In the genomic region with DNA sequence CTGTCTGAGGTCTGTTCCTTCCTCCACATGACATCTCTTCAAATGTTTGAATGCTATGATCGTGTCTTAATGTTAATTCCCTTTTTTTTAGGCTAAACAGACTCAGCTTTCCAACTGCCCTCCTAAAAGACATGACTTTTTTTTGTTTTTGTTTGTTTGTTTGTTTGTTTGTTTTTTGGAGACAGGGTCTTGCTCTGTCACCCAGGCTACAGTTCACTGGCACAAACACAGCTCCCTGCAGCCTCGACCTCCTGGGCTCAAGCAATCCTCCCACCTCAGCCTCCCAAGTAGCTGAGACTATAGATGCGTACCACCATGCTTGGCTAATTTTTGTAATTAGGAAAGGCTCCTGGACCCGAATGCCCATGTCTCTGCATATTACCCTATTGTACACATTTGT, we compare ENCODE assay signal across 25 cellular contexts.
DNase-seq lines count a peak whose midpoint lies in the region; ATAC-seq, FAIRE-seq and TF ChIP-seq lines count a peak whose summit lies in the region.
"Had no signal": no experiment of that assay in that cellular context is flagged by ENCODE, and none has a peak within 500 bp of the region (broad histone marks: within the 10 kb centered on the region; RNA-seq: fewer than 3 reads in every experiment).

No MANE protein-coding gene starts in this region.

- no peak for FAIRE-seq in HepG2 (lab: Jason Lieb, UNC)
- FAIRE-seq: bronchial epithelial cell, endometrium, pancreas had no signal

- H3K9ac ChIP-seq in HepG2 (ENCODE audit: insufficient read depth, low read depth, low read length): peak overlapping the region; percentile 65; the same call in 1 of the 2 replicates
- H3K9ac ChIP-seq: BLaER1 treated with 17β-estradiol and CSF1 and Interleukin-3, amounts not matched to agents 10 nM and 100 nM had no signal

- H3K36me3 Mint-ChIP-seq in GM23338 (ENCODE audit: low read depth): peaks cover 5% of the 10 kb centered on the region; the same call in 2 of the 3 replicates
- H3K36me3 Mint-ChIP-seq in chondrocyte (ENCODE audit: low read depth): no peaks in the 10 kb centered on the region
- H3K36me3 Mint-ChIP-seq: activated CD4-positive, alpha-beta memory T cell treated with anti-CD3 and anti-CD28 coated beads for 36 hours; activated naive CD4-positive, alpha-beta T cell treated with anti-CD3 and anti-CD28 coated beads, Interleukin-2, amount 10 ng/mL, durations not matched to agents 7 days and 5 days; T-cell had no signal

- ATAC-seq in GM23338: no peak
- no peak for ATAC-seq in HepG2
- ATAC-seq: activated CD4-positive, CD25-positive, alpha-beta regulatory T cell treated with anti-CD3 and anti-CD28 coated beads, Interleukin-2, amount 50 U/mL, for 24 hours; Panc1; T-cell had no signal

- CTCF ChIA-PET in HepG2 (lab: Yijun Ruan, JAX; ENCODE audit: low intra/inter-chr PET ratio, low total read pairs): interaction anchor here (0.8 to 2.6 kb wide), 4 partner anchors 15 to 456 kb away, joined by 3 to 23 read pairs (median 10); no protein-coding TSS in a partner anchor

- no peaks in the 10 kb centered on the region; the same call in 1 of the 2 replicates for H3K9me2 ChIP-seq in GM23338 (ENCODE audit: insufficient read depth)

- H2AFZ ChIP-seq in GM23338 (no peak overlapping the region), HepG2 (ENCODE audit: low read length) (no peak overlapping the region)

- 95% methylated on average over 4 of the region's 4 CpGs for WGBS in HepG2 (ENCODE audit: low lambda C conversion rate)

- peaks cover 15% of the 10 kb centered on the region for H3K9me3 ChIP-seq in HepG2 (ENCODE audit: low read length)
- H3K9me3 ChIP-seq: pancreas, SJSA1, tibial artery had no signal

- H3K27me3 ChIP-seq in GM23338 (ENCODE audit: insufficient read depth): no peaks in the 10 kb centered on the region
- H3K27me3 ChIP-seq in HepG2 (ENCODE audit: control insufficient read depth in 1 of 2, insufficient read depth in 2 of 2, low read length in 2 of 2): no peaks in the 10 kb centered on the region
- H3K27me3 ChIP-seq: BLaER1 treated with 17β-estradiol and CSF1 and Interleukin-3, amounts not matched to agents 10 nM and 100 nM; pancreas; SJSA1; tibial artery had no signal

- TF ChIP-seq RAD21 in HepG2 (CRISPR knock-in tag; IDR thresholded peaks at IDR 0.05): no peak

- no peak for TF ChIP-seq CTCF in GM23338 (conservative IDR thresholded peaks at IDR 0.05; ENCODE audit: low read depth in 2 of 2)
- TF ChIP-seq CTCF in HepG2 (CRISPR knock-in tag; IDR thresholded peaks at IDR 0.05): no peak
- TF ChIP-seq CTCF in chondrocyte (IDR thresholded peaks at IDR 0.05): no peak

- peaks cover 12% of the 10 kb centered on the region for H3K9me3 Mint-ChIP-seq in GM23338
- peaks cover 7% of the 10 kb centered on the region for H3K9me3 Mint-ChIP-seq in chondrocyte (ENCODE audit: low read depth)
- H3K9me3 Mint-ChIP-seq: activated CD4-positive, alpha-beta memory T cell treated with anti-CD3 and anti-CD28 coated beads for 36 hours; activated naive CD4-positive, alpha-beta T cell treated with anti-CD3 and anti-CD28 coated beads, Interleukin-2, amount 10 ng/mL, durations not matched to agents 7 days and 5 days; T-cell had no signal

- H3K27me3 Mint-ChIP-seq in GM23338 (ENCODE audit: insufficient read depth, low read depth, poor library complexity): no peaks in the 10 kb centered on the region
- no peaks in the 10 kb centered on the region for H3K27me3 Mint-ChIP-seq in chondrocyte (ENCODE audit: low read depth)

- H3K4me1 Mint-ChIP-seq in GM23338: peaks cover 2% of the 10 kb centered on the region; the same call in 1 of the 3 replicates
- peaks cover 14% of the 10 kb centered on the region for H3K4me1 Mint-ChIP-seq in chondrocyte (ENCODE audit: low read depth)
- H3K4me1 Mint-ChIP-seq: activated naive CD4-positive, alpha-beta T cell treated with anti-CD3 and anti-CD28 coated beads, Interleukin-2, amount 10 ng/mL, durations not matched to agents 7 days and 5 days; T-cell had no signal

- H3K4me3 ChIP-seq in GM23338 (no peak overlapping the region), HepG2 (replicated peaks in 1 of 3; ENCODE audit: insufficient read depth in 1 of 3, low read depth in 2 of 3, low read length in 3 of 3) (peak overlapping the region in 1 of 3 experiments; percentile 58; a peak in 1 of 6 replicates)
- H3K4me3 ChIP-seq: BLaER1 treated with 17β-estradiol and CSF1 and Interleukin-3, amounts not matched to agents 10 nM and 100 nM; SJSA1; tibial artery had no signal

- no TSS peak for BruUV-seq in HepG2 (replicated peaks; lab: Mats Ljungman, UMichigan)

- TF ChIP-seq EP300 in HepG2 (IDR thresholded peaks at IDR 0.05; ENCODE audit: low read depth in 2 of 2, low read length in 2 of 2) (no peak), HepG2 (CRISPR knock-in tag; IDR thresholded peaks at IDR 0.05; ENCODE audit: borderline replicate concordance) (no peak)

- H3K27ac ChIP-seq in GM23338 (ENCODE audit: low read depth) (no peak overlapping the region), caudate nucleus (ENCODE audit: low read depth, low read length) (peak overlapping the region; percentile 96), HepG2 (ENCODE audit: extremely low read length, insufficient read depth, low read length) (peak overlapping the region; percentile 75), substantia nigra (ENCODE audit: low read depth, low read length, poor library complexity, severe bottlenecking) (peak overlapping the region; percentile 81)
- H3K27ac ChIP-seq: BLaER1 treated with 17β-estradiol and CSF1 and Interleukin-3, amounts not matched to agents 10 nM and 100 nM; SJSA1; tibial artery had no signal

- no peaks in the 10 kb centered on the region for H3K4me1 ChIP-seq in GM23338 (ENCODE audit: insufficient read depth)
- H3K4me1 ChIP-seq in HepG2 (ENCODE audit: insufficient read depth, low read length): peaks cover 62% of the 10 kb centered on the region

- TF ChIP-seq POLR2A in HepG2 (IDR thresholded peaks at IDR 0.05; ENCODE audit: insufficient read depth in 1 of 2, low read depth in 2 of 2, low read length in 2 of 2): no peak

- no peaks in the 10 kb centered on the region for H3K36me3 ChIP-seq in GM23338 (ENCODE audit: insufficient read depth)
- H3K36me3 ChIP-seq in HepG2 (replicated peaks in 1 of 2; ENCODE audit: control insufficient read depth in 1 of 2, insufficient read depth in 2 of 2, low read length in 2 of 2): no peaks in the 10 kb centered on the region
- H3K36me3 ChIP-seq: BLaER1 treated with 17β-estradiol and CSF1 and Interleukin-3, amounts not matched to agents 10 nM and 100 nM; pancreas; SJSA1; tibial artery had no signal

- no peak overlapping the region for H3K4me2 ChIP-seq in GM23338
- peak overlapping the region; percentile 72 for H3K4me2 ChIP-seq in HepG2 (ENCODE audit: low read depth, low read length)

- H4K20me1 ChIP-seq in GM23338 (replicated peaks; ENCODE audit: insufficient read depth): no peaks in the 10 kb centered on the region
- no peaks in the 10 kb centered on the region for H4K20me1 ChIP-seq in HepG2 (ENCODE audit: insufficient read depth, low read length)
- H4K20me1 ChIP-seq: BLaER1 treated with 17β-estradiol and CSF1 and Interleukin-3, amounts not matched to agents 10 nM and 100 nM had no signal

- no peaks in the 10 kb centered on the region for H3F3A ChIP-seq in GM23338 (replicated peaks; ENCODE audit: low read depth)

- intact Hi-C loops in HepG2 (cut with micrococcal nuclease; ENCODE audit: unreplicated experiment): loop anchor here (5.0 kb wide), 1 partner anchor 84 kb away; no protein-coding TSS in a partner anchor

- in situ Hi-C loops in HepG2 (cut with HindIII; ENCODE audit: extremely low pct_ligation_motif_present, low pct_unique_long_range_greater_than_20kb): loop anchor here (5.0 to 25.0 kb wide), 4 partner anchors 134 to 454 kb away; partner anchors contain the start of gene ABCA9

- DNase-seq in GM23338 (ENCODE audit: low spot score) (no peak), caudate nucleus (lab: John Stamatoyannopoulos, UW) (no peak), HepG2 (ENCODE audit: low spot score) (no peak), substantia nigra (lab: John Stamatoyannopoulos, UW) (no peak), chondrocyte (ENCODE audit: low spot score) (no peak), NCI-H1092 treated with DMSO at 0.1 percent for 48 hours (lab: John Stamatoyannopoulos, UW) (no peak)
- DNase-seq in stimulated activated CD4-positive, alpha-beta T cell treated with anti-CD3 and anti-CD28 coated beads, Interleukin-1b, Interleukin-23, amount 100 ng/mL, for 48 hours: no peak
- DNase-seq: activated CD4-positive, alpha-beta memory T cell treated with anti-CD3 and anti-CD28 coated beads for 36 hours; activated CD8-positive, alpha-beta memory T cell treated with anti-CD3 and anti-CD28 coated beads, Interleukin-2, amount 50 U/mL, for 48 hours; activated naive CD4-positive, alpha-beta T cell treated with anti-CD3 and anti-CD28 coated beads, Interleukin-2, amount 10 ng/mL, durations not matched to agents 7 days and 5 days; amygdala; DND-41; H9; islet precursor cell; stimulated activated CD4-positive, alpha-beta T cell treated with anti-CD3 and anti-CD28 coated beads, Interleukin-15, amount 100 ng/mL, for 24 hours; stimulated activated naive CD4-positive, alpha-beta T cell treated with Interleukin-2 at 50 U/mL for 16 hours; T-cell; tibial artery had no signal

- POLR2A ChIA-PET in HepG2 (lab: Yijun Ruan, JAX): interaction anchor here (0.9 to 6.0 kb wide), 4 partner anchors 10 to 129 kb away, joined by 3 to 52 read pairs (median 4); no protein-coding TSS in a partner anchor

- H3K79me2 ChIP-seq in GM23338 (replicated peaks; ENCODE audit: insufficient read depth): no peaks in the 10 kb centered on the region
- H3K79me2 ChIP-seq in HepG2 (ENCODE audit: insufficient read depth, low read length): no peaks in the 10 kb centered on the region

- no peak overlapping the region for H3K4me3 Mint-ChIP-seq in GM23338
- no peak overlapping the region for H3K4me3 Mint-ChIP-seq in chondrocyte (ENCODE audit: unreplicated experiment)
- H3K4me3 Mint-ChIP-seq: activated CD4-positive, alpha-beta memory T cell treated with anti-CD3 and anti-CD28 coated beads for 36 hours; activated naive CD4-positive, alpha-beta T cell treated with anti-CD3 and anti-CD28 coated beads, Interleukin-2, amount 10 ng/mL, durations not matched to agents 7 days and 5 days; H9; T-cell had no signal

- H3K27ac Mint-ChIP-seq in GM23338 (peak overlapping the region; percentile 67; the same call in 1 of the 2 replicates), chondrocyte (ENCODE audit: unreplicated experiment) (no peak overlapping the region)
- H3K27ac Mint-ChIP-seq: activated CD4-positive, alpha-beta memory T cell treated with anti-CD3 and anti-CD28 coated beads for 36 hours; activated naive CD4-positive, alpha-beta T cell treated with anti-CD3 and anti-CD28 coated beads, Interleukin-2, amount 10 ng/mL, durations not matched to agents 7 days and 5 days; H9; T-cell had no signal

TF ChIP-seq in GM23338, 12 proteins besides CTCF, POLR2A, EP300 and RAD21 (continues in another document):
- TF ChIP-seq POLR2AphosphoS5 (IDR thresholded peaks at IDR 0.05; ENCODE audit: low read depth) (no peak), EZH2 (IDR thresholded peaks at IDR 0.05; ENCODE audit: low read depth, unreplicated experiment) (no peak), CREB1 (CRISPR knock-in tag; IDR thresholded peaks at IDR 0.05; ENCODE audit: low read depth) (no peak)

TF ChIP-seq in HepG2, 621 proteins besides CTCF, POLR2A, EP300 and RAD21 (continues in another document):
- TF ChIP-seq ZNF678 (CRISPR knock-in tag; IDR thresholded peaks at IDR 0.05): no peak
- TF ChIP-seq ZNF33A (CRISPR knock-in tag; IDR thresholded peaks at IDR 0.05; ENCODE audit: borderline replicate concordance): peak; percentile 58; the same call in 1 of the 2 replicates
- no peak for TF ChIP-seq BRD4 (CRISPR knock-in tag; IDR thresholded peaks at IDR 0.05)
